18 cellular contexts compared by ENCODE assay signal in the genomic region with DNA sequence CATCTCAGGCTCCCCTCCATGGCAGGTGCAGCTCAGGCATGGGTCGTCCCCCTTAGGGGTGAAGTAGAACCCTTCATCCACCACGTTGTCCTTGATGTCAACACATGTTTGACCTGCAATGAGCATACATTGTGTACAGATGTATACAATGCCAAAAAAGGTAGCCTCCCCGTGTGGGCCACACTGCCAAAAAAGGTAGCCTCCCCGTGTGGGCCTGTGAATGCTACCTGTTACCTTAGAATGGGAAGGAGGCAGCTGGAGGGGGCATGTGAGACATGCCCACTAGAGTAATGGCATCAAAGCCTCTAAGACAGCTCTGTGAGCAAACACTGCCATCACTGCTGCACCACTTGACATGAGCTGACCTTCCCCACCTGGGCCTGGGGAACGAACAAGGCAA.
A peak's percentile ranks its signal among the peaks of the same experiment; 100 is the strongest.
DNase-seq lines count a peak whose midpoint lies in the region; ATAC-seq, FAIRE-seq and TF ChIP-seq lines count a peak whose summit lies in the region.
"Had no signal": no experiment of that assay in that cellular context is flagged by ENCODE, and none has a peak within 500 bp of the region (broad histone marks: within the 10 kb centered on the region; RNA-seq: fewer than 3 reads in every experiment).

No MANE protein-coding gene starts in this region.

- no peaks in the 10 kb centered on the region for H3K27me3 Mint-ChIP-seq in activated naive CD4-positive, alpha-beta T cell treated with anti-CD3 and anti-CD28 coated beads for 36 hours (ENCODE audit: low read depth)
- H3K27me3 Mint-ChIP-seq: B cell; CD4-positive, alpha-beta memory T cell had no signal

- CTCF ChIA-PET in activated naive CD4-positive, alpha-beta T cell treated with anti-CD3 and anti-CD28 coated beads for 36 hours (lab: Charles Lee) = no interaction called here
- CTCF ChIA-PET in K562 (lab: Yijun Ruan, JAX; ENCODE audit: low intra/inter-chr PET ratio) = no interaction called here

- TF ChIP-seq CTCF in right atrium auricular region (IDR thresholded peaks at IDR 0.05) (no peak), K562 (IDR thresholded peaks at IDR 0.05 in 2 of 3, conservative IDR thresholded peaks at IDR 0.05 in 1 of 3; ENCODE audit: insufficient read depth in 2 of 3, low read depth in 1 of 3, low read length in 3 of 3) (no peak), upper lobe of right lung (IDR thresholded peaks at IDR 0.05) (no peak)

- 83% methylated on average over 5 of the region's 5 CpGs for WGBS in K562 (ENCODE audit: insufficient coverage, low coverage, missing lambda C conversion rate)

- TF ChIP-seq POLR2A in K562 (conservative IDR thresholded peaks at IDR 0.05) = no peak

- no peaks in the 10 kb centered on the region for H3K9me3 Mint-ChIP-seq in activated naive CD4-positive, alpha-beta T cell treated with anti-CD3 and anti-CD28 coated beads for 36 hours
- H3K9me3 Mint-ChIP-seq: CD4-positive, alpha-beta memory T cell had no signal

- peak; percentile 1 for DNase-seq in activated naive CD4-positive, alpha-beta T cell treated with anti-CD3 and anti-CD28 coated beads, Interleukin-2, amount 50 U/mL, for 16 hours
- no peak for DNase-seq in activated naive CD4-positive, alpha-beta T cell treated with anti-CD3 and anti-CD28 coated beads for 36 hours
- DNase-seq in left cardiac atrium (peak; percentile 1), right atrium auricular region (ENCODE audit: low spot score) (no peak), K562 (ENCODE audit: extremely low read depth in 1 of 4, low spot score in 3 of 4) (no peak), upper lobe of right lung (peak; percentile 28), T1000 (lab: John Stamatoyannopoulos, UW) (no peak)
- DNase-seq: ACHN; CD4-positive, alpha-beta memory T cell; DMS79; GM23248 had no signal

- TF ChIP-seq RAD21 in K562 (CRISPR knock-in tag; conservative IDR thresholded peaks at IDR 0.05 in 1 of 2, IDR thresholded peaks at IDR 0.05 in 1 of 2) = no peak

- TF ChIP-seq EP300 in K562 (IDR thresholded peaks at IDR 0.05; ENCODE audit: low read length) = no peak

- no peak overlapping the region for H3K4me3 Mint-ChIP-seq in activated naive CD4-positive, alpha-beta T cell treated with anti-CD3 and anti-CD28 coated beads for 36 hours
- H3K4me3 Mint-ChIP-seq: B cell; CD4-positive, alpha-beta memory T cell had no signal

- H3K9ac ChIP-seq in K562 (ENCODE audit: insufficient read depth in 1 of 2, low read depth in 2 of 2, low read length in 2 of 2) = no peak overlapping the region; a peak in 1 of 4 replicates
- H3K9ac ChIP-seq: GM23248 had no signal

- no peak overlapping the region for H3K4me2 ChIP-seq in K562 (ENCODE audit: insufficient read depth, low read length)

- H3K9me1 ChIP-seq in K562 (ENCODE audit: control insufficient read depth, insufficient read depth, low read length) = peaks cover 3% of the 10 kb centered on the region

- H3K27ac ChIP-seq in right atrium auricular region (no peak overlapping the region), K562 (ENCODE audit: extremely low read depth, low read depth, low read length) (no peak overlapping the region), upper lobe of right lung (no peak overlapping the region)
- H3K27ac ChIP-seq: C4-2B, GM23248 had no signal

- H3K4me3 ChIP-seq in right atrium auricular region (no peak overlapping the region), K562 (no peak overlapping the region), upper lobe of right lung (no peak overlapping the region)
- H3K4me3 ChIP-seq: GM12878, GM23248 had no signal

- H3K79me2 ChIP-seq in K562 (ENCODE audit: control insufficient read depth, insufficient read depth, low read length) = no peaks in the 10 kb centered on the region

- POLR2A ChIA-PET in K562 (lab: Yijun Ruan, JAX) = interaction anchor here (0.8 to 4.3 kb wide), 5 partner anchors 9 to 18 kb away, joined by 3 to 37 read pairs (median 13); no protein-coding TSS in a partner anchor

- no peaks in the 10 kb centered on the region for H3K9me3 ChIP-seq in right atrium auricular region
- H3K9me3 ChIP-seq in K562 (replicated peaks; ENCODE audit: control insufficient read depth, insufficient read depth, low read depth, low read length) = no peaks in the 10 kb centered on the region
- H3K9me3 ChIP-seq in upper lobe of right lung = no peaks in the 10 kb centered on the region

- ATAC-seq in left cardiac atrium (no peak), K562 (no peak), upper lobe of right lung (no peak)
- ATAC-seq: GM12878, HCT116 had no signal

- peaks cover 70% of the 10 kb centered on the region for H3K36me3 ChIP-seq in right atrium auricular region
- H3K36me3 ChIP-seq in K562 (ENCODE audit: control insufficient read depth, insufficient read depth, low read length) = peaks cover 91% of the 10 kb centered on the region
- H3K36me3 ChIP-seq in upper lobe of right lung = peaks cover 97% of the 10 kb centered on the region

- H3K27me3 ChIP-seq in right atrium auricular region (no peaks in the 10 kb centered on the region), K562 (ENCODE audit: control insufficient read depth in 2 of 2, insufficient read depth in 2 of 2, low read length in 2 of 2) (no peaks in the 10 kb centered on the region), upper lobe of right lung (no peaks in the 10 kb centered on the region)

- no peak for FAIRE-seq in K562 (lab: Jason Lieb, UNC)
- FAIRE-seq: GM12878, GM18507, H54, HTR-8/SVneo had no signal

- in situ Hi-C loops in K562 (cut with MboI) = no loop called here

- H3K27ac Mint-ChIP-seq in activated naive CD4-positive, alpha-beta T cell treated with anti-CD3 and anti-CD28 coated beads for 36 hours = no peak overlapping the region
- H3K27ac Mint-ChIP-seq: B cell had no signal

- H2AFZ ChIP-seq in K562 (ENCODE audit: low read depth, low read length) = no peak overlapping the region
- H2AFZ ChIP-seq: GM23248 had no signal

- 0 out of 2 replicates have a peak, but pooled peaks cover 4% of the 10 kb centered on the region for H4K20me1 ChIP-seq in K562 (replicated peaks; ENCODE audit: control insufficient read depth, insufficient read depth, low read length)

- intact Hi-C loops in activated naive CD4-positive, alpha-beta T cell treated with anti-CD3 and anti-CD28 coated beads for 36 hours (cut with micrococcal nuclease) = no loop called here
- intact Hi-C loops in left cardiac atrium (cut with DNase I) (no loop called here), K562 (cut with micrococcal nuclease) (no loop called here), upper lobe of right lung (cut with DNase I) (no loop called here)

- peaks cover 5% of the 10 kb centered on the region for H3K4me1 Mint-ChIP-seq in activated naive CD4-positive, alpha-beta T cell treated with anti-CD3 and anti-CD28 coated beads for 36 hours (ENCODE audit: low read depth)
- H3K4me1 Mint-ChIP-seq: B cell had no signal

- no TSS peak for BruUV-seq in K562 (replicated peaks; lab: Mats Ljungman, UMichigan)

- H3K36me3 Mint-ChIP-seq in activated naive CD4-positive, alpha-beta T cell treated with anti-CD3 and anti-CD28 coated beads for 36 hours (ENCODE audit: low read depth) = peaks cover 28% of the 10 kb centered on the region

- H3K4me1 ChIP-seq in right atrium auricular region (no peaks in the 10 kb centered on the region), K562 (replicated peaks in 1 of 2; ENCODE audit: control insufficient read depth in 2 of 2, insufficient read depth in 2 of 2, low read length in 2 of 2) (peaks cover 0 to 2% of the 10 kb centered on the region in 2 experiments; a peak in 2 of 5 replicates), upper lobe of right lung (no peaks in the 10 kb centered on the region)

TF ChIP-seq in K562, 482 proteins besides CTCF, POLR2A, EP300 and RAD21 (continues in another document):
- TF ChIP-seq TEAD1 (CRISPR knock-in tag; IDR thresholded peaks at IDR 0.05) = no peak
- TF ChIP-seq, protein P1, sequence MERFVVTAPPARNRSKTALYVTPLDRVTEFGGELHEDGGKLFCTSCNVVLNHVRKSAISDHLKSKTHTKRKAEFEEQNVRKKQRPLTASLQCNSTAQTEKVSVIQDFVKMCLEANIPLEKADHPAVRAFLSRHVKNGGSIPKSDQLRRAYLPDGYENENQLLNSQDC (CRISPR knock-in tag; IDR thresholded peaks at IDR 0.05) = no peak
- TF ChIP-seq FOXK2 (conservative IDR thresholded peaks at IDR 0.05 in 1 of 2, IDR thresholded peaks at IDR 0.05 in 1 of 2; ENCODE audit: low read depth in 2 of 2) = no peak
- TF ChIP-seq, protein P2, sequence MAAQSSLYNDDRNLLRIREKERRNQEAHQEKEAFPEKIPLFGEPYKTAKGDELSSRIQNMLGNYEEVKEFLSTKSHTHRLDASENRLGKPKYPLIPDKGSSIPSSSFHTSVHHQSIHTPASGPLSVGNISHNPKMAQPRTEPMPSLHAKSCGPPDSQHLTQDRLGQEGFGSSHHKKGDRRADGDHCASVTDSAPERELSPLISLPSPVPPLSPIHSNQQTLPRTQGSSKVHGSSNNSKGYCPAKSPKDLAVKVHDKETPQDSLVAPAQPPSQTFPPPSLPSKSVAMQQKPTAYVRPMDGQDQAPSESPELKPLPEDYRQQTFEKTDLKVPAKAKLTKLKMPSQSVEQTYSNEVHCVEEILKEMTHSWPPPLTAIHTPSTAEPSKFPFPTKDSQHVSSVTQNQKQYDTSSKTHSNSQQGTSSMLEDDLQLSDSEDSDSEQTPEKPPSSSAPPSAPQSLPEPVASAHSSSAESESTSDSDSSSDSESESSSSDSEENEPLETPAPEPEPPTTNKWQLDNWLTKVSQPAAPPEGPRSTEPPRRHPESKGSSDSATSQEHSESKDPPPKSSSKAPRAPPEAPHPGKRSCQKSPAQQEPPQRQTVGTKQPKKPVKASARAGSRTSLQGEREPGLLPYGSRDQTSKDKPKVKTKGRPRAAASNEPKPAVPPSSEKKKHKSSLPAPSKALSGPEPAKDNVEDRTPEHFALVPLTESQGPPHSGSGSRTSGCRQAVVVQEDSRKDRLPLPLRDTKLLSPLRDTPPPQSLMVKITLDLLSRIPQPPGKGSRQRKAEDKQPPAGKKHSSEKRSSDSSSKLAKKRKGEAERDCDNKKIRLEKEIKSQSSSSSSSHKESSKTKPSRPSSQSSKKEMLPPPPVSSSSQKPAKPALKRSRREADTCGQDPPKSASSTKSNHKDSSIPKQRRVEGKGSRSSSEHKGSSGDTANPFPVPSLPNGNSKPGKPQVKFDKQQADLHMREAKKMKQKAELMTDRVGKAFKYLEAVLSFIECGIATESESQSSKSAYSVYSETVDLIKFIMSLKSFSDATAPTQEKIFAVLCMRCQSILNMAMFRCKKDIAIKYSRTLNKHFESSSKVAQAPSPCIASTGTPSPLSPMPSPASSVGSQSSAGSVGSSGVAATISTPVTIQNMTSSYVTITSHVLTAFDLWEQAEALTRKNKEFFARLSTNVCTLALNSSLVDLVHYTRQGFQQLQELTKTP (IDR thresholded peaks at IDR 0.05; ENCODE audit: low read depth in 1 of 2, partially characterized antibody in 2 of 2) = no peak
- TF ChIP-seq PRMT5 (CRISPR knock-in tag; IDR thresholded peaks at IDR 0.05) = 0 out of 2 replicates have a peak, but pooled peaks have one; percentile 54
- TF ChIP-seq ILK (tag; IDR thresholded peaks at IDR 0.05; ENCODE audit: borderline replicate concordance, low read depth) = no peak
- TF ChIP-seq CBX3 (IDR thresholded peaks at IDR 0.05; ENCODE audit: borderline replicate concordance in 1 of 2, low read length in 2 of 2) = no peak
- TF ChIP-seq SIX5 (IDR thresholded peaks at IDR 0.05; ENCODE audit: borderline replicate concordance in 1 of 2, insufficient read depth in 1 of 2, low read depth in 1 of 2, low read length in 2 of 2) = no peak
- 0 out of 2 replicates have a peak, but pooled peaks have one; percentile 5 for TF ChIP-seq ZNF764 (CRISPR knock-in tag; IDR thresholded peaks at IDR 0.05; ENCODE audit: low read depth)

Comparison
In these comparisons a context has a peak if more than half of its experiments do, and no peak if none do; other contexts are left out.
1. DNase-seq: peak in activated naive CD4-positive, alpha-beta T cell treated with anti-CD3 and anti-CD28 coated beads, Interleukin-2, amount 50 U/mL, for 16 hours (single experiment), left cardiac atrium (single experiment) and upper lobe of right lung (single experiment); none in activated naive CD4-positive, alpha-beta T cell treated with anti-CD3 and anti-CD28 coated beads for 36 hours (single experiment), right atrium auricular region (single experiment), K562 (0 of 4) and T1000 (single experiment).